Comparison of ENCODE assay signal across 1 cellular context in the genomic region with DNA sequence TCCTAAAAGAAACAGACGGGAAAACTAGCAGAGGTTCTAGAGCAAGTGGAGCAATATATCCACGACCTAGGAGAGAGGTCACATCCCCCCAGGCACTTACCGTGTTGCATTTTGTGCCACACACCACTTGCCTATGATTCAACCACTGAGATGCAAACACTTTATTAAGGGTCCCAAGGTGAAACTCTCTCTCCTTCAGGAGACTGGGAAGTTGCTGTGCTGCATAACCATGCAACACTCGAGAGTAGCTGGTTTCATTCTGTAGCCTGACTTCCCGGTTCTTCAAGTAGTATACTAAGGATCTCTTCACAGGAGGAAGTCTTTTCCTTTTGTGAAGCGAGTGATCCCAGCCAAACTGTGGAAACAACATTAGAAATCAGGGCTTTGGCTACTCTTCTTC.
TF ChIP-seq lines count a peak whose summit lies in the region.

No MANE protein-coding gene starts in this region.

TF ChIP-seq in HCT116, 20 proteins besides CTCF, POLR2A, EP300 and RAD21 (continued from another document):
- TF ChIP-seq, protein P1, sequence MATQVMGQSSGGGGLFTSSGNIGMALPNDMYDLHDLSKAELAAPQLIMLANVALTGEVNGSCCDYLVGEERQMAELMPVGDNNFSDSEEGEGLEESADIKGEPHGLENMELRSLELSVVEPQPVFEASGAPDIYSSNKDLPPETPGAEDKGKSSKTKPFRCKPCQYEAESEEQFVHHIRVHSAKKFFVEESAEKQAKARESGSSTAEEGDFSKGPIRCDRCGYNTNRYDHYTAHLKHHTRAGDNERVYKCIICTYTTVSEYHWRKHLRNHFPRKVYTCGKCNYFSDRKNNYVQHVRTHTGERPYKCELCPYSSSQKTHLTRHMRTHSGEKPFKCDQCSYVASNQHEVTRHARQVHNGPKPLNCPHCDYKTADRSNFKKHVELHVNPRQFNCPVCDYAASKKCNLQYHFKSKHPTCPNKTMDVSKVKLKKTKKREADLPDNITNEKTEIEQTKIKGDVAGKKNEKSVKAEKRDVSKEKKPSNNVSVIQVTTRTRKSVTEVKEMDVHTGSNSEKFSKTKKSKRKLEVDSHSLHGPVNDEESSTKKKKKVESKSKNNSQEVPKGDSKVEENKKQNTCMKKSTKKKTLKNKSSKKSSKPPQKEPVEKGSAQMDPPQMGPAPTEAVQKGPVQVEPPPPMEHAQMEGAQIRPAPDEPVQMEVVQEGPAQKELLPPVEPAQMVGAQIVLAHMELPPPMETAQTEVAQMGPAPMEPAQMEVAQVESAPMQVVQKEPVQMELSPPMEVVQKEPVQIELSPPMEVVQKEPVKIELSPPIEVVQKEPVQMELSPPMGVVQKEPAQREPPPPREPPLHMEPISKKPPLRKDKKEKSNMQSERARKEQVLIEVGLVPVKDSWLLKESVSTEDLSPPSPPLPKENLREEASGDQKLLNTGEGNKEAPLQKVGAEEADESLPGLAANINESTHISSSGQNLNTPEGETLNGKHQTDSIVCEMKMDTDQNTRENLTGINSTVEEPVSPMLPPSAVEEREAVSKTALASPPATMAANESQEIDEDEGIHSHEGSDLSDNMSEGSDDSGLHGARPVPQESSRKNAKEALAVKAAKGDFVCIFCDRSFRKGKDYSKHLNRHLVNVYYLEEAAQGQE (IDR thresholded peaks at IDR 0.05; ENCODE audit: low read depth): no peak
- TF ChIP-seq, protein P2, sequence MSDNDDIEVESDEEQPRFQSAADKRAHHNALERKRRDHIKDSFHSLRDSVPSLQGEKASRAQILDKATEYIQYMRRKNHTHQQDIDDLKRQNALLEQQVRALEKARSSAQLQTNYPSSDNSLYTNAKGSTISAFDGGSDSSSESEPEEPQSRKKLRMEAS (IDR thresholded peaks at IDR 0.05): no peak
- TF ChIP-seq TCF7L2 (IDR thresholded peaks at IDR 0.05; ENCODE audit: borderline replicate concordance, extremely low read depth, insufficient read depth, insufficient read length): no peak
- no peak for TF ChIP-seq ZNF274 (IDR thresholded peaks at IDR 0.05; ENCODE audit: low read depth, low read length)
- no peak for TF ChIP-seq POLR2AphosphoS5 (IDR thresholded peaks at IDR 0.05; ENCODE audit: low read depth, low read length)
- TF ChIP-seq SIN3A (IDR thresholded peaks at IDR 0.05; ENCODE audit: low read depth): no peak
- no peak for TF ChIP-seq CEBPB (IDR thresholded peaks at IDR 0.05; ENCODE audit: low read depth)
- TF ChIP-seq FOSL1 (IDR thresholded peaks at IDR 0.05; ENCODE audit: low read depth): no peak
- no peak for TF ChIP-seq SP1 (IDR thresholded peaks at IDR 0.05; ENCODE audit: low read depth)
- no peak for TF ChIP-seq YY1 (IDR thresholded peaks at IDR 0.05; ENCODE audit: extremely low read depth, insufficient replicate concordance, low read depth, low read length)
- no peak for TF ChIP-seq EGR1 (IDR thresholded peaks at IDR 0.05; ENCODE audit: low read depth)
- no peak for TF ChIP-seq EZH2 (IDR thresholded peaks at IDR 0.05)
- TF ChIP-seq, protein P3, sequence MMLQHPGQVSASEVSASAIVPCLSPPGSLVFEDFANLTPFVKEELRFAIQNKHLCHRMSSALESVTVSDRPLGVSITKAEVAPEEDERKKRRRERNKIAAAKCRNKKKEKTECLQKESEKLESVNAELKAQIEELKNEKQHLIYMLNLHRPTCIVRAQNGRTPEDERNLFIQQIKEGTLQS (IDR thresholded peaks at IDR 0.05): no peak
TF ChIP-seq in HCT116: peak in this region for 0.
